Comparison of ENCODE assay signal across 25 cellular contexts in genomic region chr4:111011458-111011857, GRCh38.
"Had no signal": no experiment of that assay in that cellular context is flagged by ENCODE, and none has a peak within 500 bp of the region (broad histone marks: within the 10 kb centered on the region; RNA-seq: fewer than 3 reads in every experiment).

No MANE protein-coding gene starts in this region.

- H3K36me3 ChIP-seq: esophagus muscularis mucosa, gastroesophageal sphincter, heart left ventricle, ovary, sigmoid colon, thoracic aorta, tibial nerve, upper lobe of right lung, uterus had no signal

- H3K4me3 Mint-ChIP-seq: memory B cell; natural killer cell; stimulated activated effector memory CD8-positive, alpha-beta T cell treated with anti-CD3 and anti-CD28 coated beads, Interleukin-12 subunit alpha, Interleukin-12 subunit beta, amount 100 ng/mL, for 72 hours; stimulated activated naive CD8-positive, alpha-beta T cell treated with anti-CD3 and anti-CD28 coated beads, Interleukin-15, Interleukin-2, amounts not matched to agents 100 ng/mL and 50 ng/mL, for 24 hours had no signal

- H3K27me3 ChIP-seq: esophagus muscularis mucosa, gastroesophageal sphincter, hepatocyte, ovary, sigmoid colon, tibial nerve, upper lobe of right lung, uterus had no signal

- DNase-seq: dorsolateral prefrontal cortex; effector CD4-positive, alpha-beta T cell; foreskin keratinocyte; heart left ventricle; kidney; natural killer cell; occipital lobe; ovary; psoas muscle; right cardiac atrium; sigmoid colon; stimulated activated CD4-positive, alpha-beta T cell treated with anti-CD3 and anti-CD28 coated beads, Interleukin-2, amount 100 ng/mL, for 24 hours; stimulated activated CD4-positive, alpha-beta T cell treated with anti-CD3 and anti-CD28 coated beads, Interleukin-4, amount 100 ng/mL, for 24 hours; upper lobe of right lung; uterus had no signal

- H3K4me3 ChIP-seq: dorsolateral prefrontal cortex, esophagus muscularis mucosa, gastroesophageal sphincter, heart left ventricle, hepatocyte, lung, ovary, psoas muscle, sigmoid colon, thoracic aorta, tibial nerve, upper lobe of right lung, uterus had no signal

- H3K36me3 Mint-ChIP-seq: memory B cell; natural killer cell; stimulated activated effector memory CD8-positive, alpha-beta T cell treated with anti-CD3 and anti-CD28 coated beads, Interleukin-12 subunit alpha, Interleukin-12 subunit beta, amount 100 ng/mL, for 72 hours had no signal

- H3K9me3 Mint-ChIP-seq: memory B cell; stimulated activated naive CD8-positive, alpha-beta T cell treated with anti-CD3 and anti-CD28 coated beads, Interleukin-15, Interleukin-2, amounts not matched to agents 100 ng/mL and 50 ng/mL, for 24 hours had no signal

- H3K27me3 Mint-ChIP-seq: memory B cell; stimulated activated naive CD8-positive, alpha-beta T cell treated with anti-CD3 and anti-CD28 coated beads, Interleukin-15, Interleukin-2, amounts not matched to agents 100 ng/mL and 50 ng/mL, for 24 hours had no signal

- ATAC-seq: foreskin keratinocyte; gastroesophageal sphincter; heart left ventricle; left lobe of liver; natural killer cell; psoas muscle; right cardiac atrium; stimulated activated effector memory CD8-positive, alpha-beta T cell treated with anti-CD3 and anti-CD28 coated beads, Interleukin-12 subunit alpha, Interleukin-12 subunit beta, amount 100 ng/mL, for 72 hours; upper lobe of right lung had no signal

- H3K27ac Mint-ChIP-seq: memory B cell; natural killer cell; stimulated activated effector memory CD8-positive, alpha-beta T cell treated with anti-CD3 and anti-CD28 coated beads, Interleukin-12 subunit alpha, Interleukin-12 subunit beta, amount 100 ng/mL, for 72 hours; stimulated activated naive CD8-positive, alpha-beta T cell treated with anti-CD3 and anti-CD28 coated beads, Interleukin-15, Interleukin-2, amounts not matched to agents 100 ng/mL and 50 ng/mL, for 24 hours had no signal

- H3K4me1 Mint-ChIP-seq: memory B cell; natural killer cell; stimulated activated effector memory CD8-positive, alpha-beta T cell treated with anti-CD3 and anti-CD28 coated beads, Interleukin-12 subunit alpha, Interleukin-12 subunit beta, amount 100 ng/mL, for 72 hours had no signal
